1 cellular context compared by ENCODE assay signal in genomic region chr1:206497363-206497762, GRCh38.
TF ChIP-seq lines count a peak whose summit lies in the region.

No MANE protein-coding gene starts in this region.

TF ChIP-seq in GM12878, 131 proteins besides CTCF, POLR2A, EP300 and RAD21 (continued from another document):
- TF ChIP-seq, protein P1, sequence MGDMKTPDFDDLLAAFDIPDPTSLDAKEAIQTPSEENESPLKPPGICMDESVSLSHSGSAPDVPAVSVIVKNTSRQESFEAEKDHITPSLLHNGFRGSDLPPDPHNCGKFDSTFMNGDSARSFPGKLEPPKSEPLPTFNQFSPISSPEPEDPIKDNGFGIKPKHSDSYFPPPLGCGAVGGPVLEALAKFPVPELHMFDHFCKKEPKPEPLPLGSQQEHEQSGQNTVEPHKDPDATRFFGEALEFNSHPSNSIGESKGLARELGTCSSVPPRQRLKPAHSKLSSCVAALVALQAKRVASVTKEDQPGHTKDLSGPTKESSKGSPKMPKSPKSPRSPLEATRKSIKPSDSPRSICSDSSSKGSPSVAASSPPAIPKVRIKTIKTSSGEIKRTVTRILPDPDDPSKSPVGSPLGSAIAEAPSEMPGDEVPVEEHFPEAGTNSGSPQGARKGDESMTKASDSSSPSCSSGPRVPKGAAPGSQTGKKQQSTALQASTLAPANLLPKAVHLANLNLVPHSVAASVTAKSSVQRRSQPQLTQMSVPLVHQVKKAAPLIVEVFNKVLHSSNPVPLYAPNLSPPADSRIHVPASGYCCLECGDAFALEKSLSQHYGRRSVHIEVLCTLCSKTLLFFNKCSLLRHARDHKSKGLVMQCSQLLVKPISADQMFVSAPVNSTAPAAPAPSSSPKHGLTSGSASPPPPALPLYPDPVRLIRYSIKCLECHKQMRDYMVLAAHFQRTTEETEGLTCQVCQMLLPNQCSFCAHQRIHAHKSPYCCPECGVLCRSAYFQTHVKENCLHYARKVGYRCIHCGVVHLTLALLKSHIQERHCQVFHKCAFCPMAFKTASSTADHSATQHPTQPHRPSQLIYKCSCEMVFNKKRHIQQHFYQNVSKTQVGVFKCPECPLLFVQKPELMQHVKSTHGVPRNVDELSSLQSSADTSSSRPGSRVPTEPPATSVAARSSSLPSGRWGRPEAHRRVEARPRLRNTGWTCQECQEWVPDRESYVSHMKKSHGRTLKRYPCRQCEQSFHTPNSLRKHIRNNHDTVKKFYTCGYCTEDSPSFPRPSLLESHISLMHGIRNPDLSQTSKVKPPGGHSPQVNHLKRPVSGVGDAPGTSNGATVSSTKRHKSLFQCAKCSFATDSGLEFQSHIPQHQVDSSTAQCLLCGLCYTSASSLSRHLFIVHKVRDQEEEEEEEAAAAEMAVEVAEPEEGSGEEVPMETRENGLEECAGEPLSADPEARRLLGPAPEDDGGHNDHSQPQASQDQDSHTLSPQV (IDR thresholded peaks at IDR 0.05) = no peak
- TF ChIP-seq, protein P2, sequence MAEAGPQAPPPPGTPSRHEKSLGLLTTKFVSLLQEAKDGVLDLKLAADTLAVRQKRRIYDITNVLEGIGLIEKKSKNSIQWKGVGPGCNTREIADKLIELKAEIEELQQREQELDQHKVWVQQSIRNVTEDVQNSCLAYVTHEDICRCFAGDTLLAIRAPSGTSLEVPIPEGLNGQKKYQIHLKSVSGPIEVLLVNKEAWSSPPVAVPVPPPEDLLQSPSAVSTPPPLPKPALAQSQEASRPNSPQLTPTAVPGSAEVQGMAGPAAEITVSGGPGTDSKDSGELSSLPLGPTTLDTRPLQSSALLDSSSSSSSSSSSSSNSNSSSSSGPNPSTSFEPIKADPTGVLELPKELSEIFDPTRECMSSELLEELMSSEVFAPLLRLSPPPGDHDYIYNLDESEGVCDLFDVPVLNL (IDR thresholded peaks at IDR 0.05; ENCODE audit: low read depth, low read length) = no peak
- TF ChIP-seq CHD2 (IDR thresholded peaks at IDR 0.05; ENCODE audit: borderline replicate concordance, low read depth, low read length) (no peak), HCFC1 (IDR thresholded peaks at IDR 0.05; ENCODE audit: low read length) (no peak), NR2C2 (IDR thresholded peaks at IDR 0.05; ENCODE audit: borderline replicate concordance, control insufficient read depth, insufficient read length, low read depth) (no peak), PAX8 (IDR thresholded peaks at IDR 0.05) (no peak), IKZF1 (conservative IDR thresholded peaks at IDR 0.05) (peak; percentile 61), SREBF2 (IDR thresholded peaks at IDR 0.05; ENCODE audit: low read length) (no peak), CREM (IDR thresholded peaks at IDR 0.05; ENCODE audit: low read depth) (no peak; the same call in 1 of the 2 replicates), RB1 (IDR thresholded peaks at IDR 0.05; ENCODE audit: borderline replicate concordance) (no peak)
- TF ChIP-seq, protein P3, sequence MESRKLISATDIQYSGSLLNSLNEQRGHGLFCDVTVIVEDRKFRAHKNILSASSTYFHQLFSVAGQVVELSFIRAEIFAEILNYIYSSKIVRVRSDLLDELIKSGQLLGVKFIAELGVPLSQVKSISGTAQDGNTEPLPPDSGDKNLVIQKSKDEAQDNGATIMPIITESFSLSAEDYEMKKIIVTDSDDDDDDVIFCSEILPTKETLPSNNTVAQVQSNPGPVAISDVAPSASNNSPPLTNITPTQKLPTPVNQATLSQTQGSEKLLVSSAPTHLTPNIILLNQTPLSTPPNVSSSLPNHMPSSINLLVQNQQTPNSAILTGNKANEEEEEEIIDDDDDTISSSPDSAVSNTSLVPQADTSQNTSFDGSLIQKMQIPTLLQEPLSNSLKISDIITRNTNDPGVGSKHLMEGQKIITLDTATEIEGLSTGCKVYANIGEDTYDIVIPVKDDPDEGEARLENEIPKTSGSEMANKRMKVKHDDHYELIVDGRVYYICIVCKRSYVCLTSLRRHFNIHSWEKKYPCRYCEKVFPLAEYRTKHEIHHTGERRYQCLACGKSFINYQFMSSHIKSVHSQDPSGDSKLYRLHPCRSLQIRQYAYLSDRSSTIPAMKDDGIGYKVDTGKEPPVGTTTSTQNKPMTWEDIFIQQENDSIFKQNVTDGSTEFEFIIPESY (IDR thresholded peaks at IDR 0.05) = no peak
